In genomic region chr4:102503301-102503746, GRCh38 we compare ENCODE assay signal across 8 cellular contexts. TPM values are rescaled to one million over a fixed set of nuclear protein-coding genes. Genes with fewer than 3 reads are reported as not detected.
DNase-seq lines count a peak whose midpoint lies in the region; ATAC-seq and TF ChIP-seq lines count a peak whose summit lies in the region.

No MANE protein-coding gene starts in this region.

- no peaks in the 10 kb centered on the region for H3K27me3 ChIP-seq in mucosa of rectum (ENCODE audit: control insufficient read depth in 2 of 2, insufficient read depth in 2 of 2, low read length in 2 of 2)

- H3K36me3 Mint-ChIP-seq in CD14-positive monocyte = peaks cover 0 to 3% of the 10 kb centered on the region in 2 donors
- H3K36me3 Mint-ChIP-seq in HFFc6 (ENCODE audit: low read depth) = 0 out of 2 replicates have a peak, but pooled peaks cover 4% of the 10 kb centered on the region
- peaks cover 18% of the 10 kb centered on the region for H3K36me3 Mint-ChIP-seq in activated naive CD8-positive, alpha-beta T cell

- no peaks in the 10 kb centered on the region for H3K36me3 ChIP-seq in mucosa of rectum (ENCODE audit: control insufficient read depth in 2 of 2, insufficient read depth in 2 of 2, low read length in 2 of 2)

- peak overlapping the region in 5 of 7 donors; percentile 2 to 79 (median 51) for H3K27ac Mint-ChIP-seq in CD14-positive monocyte
- H3K27ac Mint-ChIP-seq in HFFc6 = no peak overlapping the region
- peak overlapping the region; percentile 97 for H3K27ac Mint-ChIP-seq in activated naive CD8-positive, alpha-beta T cell

- intact Hi-C loops in CD14-positive monocyte (cut with micrococcal nuclease) = loop anchor here (2.0 to 5.0 kb wide), 2 partner anchors 323 to 694 kb away; partner anchors contain the start of genes CENPE (in 1 of the 2) and UBE2D3 (in 1 of the 2)

- H3K9me3 Mint-ChIP-seq in CD14-positive monocyte (no peaks in the 10 kb centered on the region), HFFc6 (no peaks in the 10 kb centered on the region)
- H3K9me3 Mint-ChIP-seq in activated naive CD8-positive, alpha-beta T cell (ENCODE audit: low read depth) = peaks cover 7% of the 10 kb centered on the region

- DNase-seq in CD14-positive monocyte (ENCODE audit: low spot score) (no peak), HFFc6 (no peak), T1000 (lab: John Stamatoyannopoulos, UW) (no peak), GOT3 (lab: John Stamatoyannopoulos, UW) (no peak)
- no peak for DNase-seq in NK-92 treated with Interleukin-12 subunit alpha and Interleukin-12 subunit beta, amount 100 ng/mL, for 24 hours (lab: John Stamatoyannopoulos, UW)

- H3K27me3 Mint-ChIP-seq in CD14-positive monocyte (ENCODE audit: low read depth in 3 of 3) (peaks cover 0 to 5% (median 4%) of the 10 kb centered on the region in 3 donors), HFFc6 (ENCODE audit: insufficient read depth) (peaks cover 4% of the 10 kb centered on the region; the same call in 1 of the 2 replicates)
- H3K27me3 Mint-ChIP-seq in activated naive CD8-positive, alpha-beta T cell = no peaks in the 10 kb centered on the region

- H3K27ac ChIP-seq in mucosa of rectum (ENCODE audit: low read depth in 2 of 2, low read length in 2 of 2) = peak overlapping the region in 1 of 2 donors; percentile 32

- TF ChIP-seq CTCF in CD14-positive monocyte (IDR thresholded peaks at IDR 0.05) (no peak), HFFc6 (IDR thresholded peaks at IDR 0.05) (no peak)

- no peak for ATAC-seq in GM18909 (IDR thresholded peaks at IDR 0.05; ENCODE audit: poor library complexity, unreplicated experiment)

- peak overlapping the region; percentile 48 to 66 for H3K9ac ChIP-seq in mucosa of rectum (ENCODE audit: low read depth in 1 of 2, low read length in 2 of 2)

- peaks cover 17 to 20% of the 10 kb centered on the region in 2 donors for H3K4me1 ChIP-seq in mucosa of rectum (ENCODE audit: control insufficient read depth in 2 of 2, insufficient read depth in 2 of 2, low read length in 2 of 2)

- peaks cover 40% of the 10 kb centered on the region for H3K4me1 Mint-ChIP-seq in CD14-positive monocyte
- peaks cover 46% of the 10 kb centered on the region for H3K4me1 Mint-ChIP-seq in HFFc6 (ENCODE audit: low read depth)
- peaks cover 46% of the 10 kb centered on the region for H3K4me1 Mint-ChIP-seq in activated naive CD8-positive, alpha-beta T cell (ENCODE audit: low read depth)

- peak overlapping the region; percentile 53 to 97 for H3K4me3 ChIP-seq in mucosa of rectum (ENCODE audit: low read length in 2 of 2)

- H3K4me3 Mint-ChIP-seq in CD14-positive monocyte = peak overlapping the region; percentile 43 to 96
- H3K4me3 Mint-ChIP-seq in HFFc6 = peak overlapping the region; percentile 92
- H3K4me3 Mint-ChIP-seq in activated naive CD8-positive, alpha-beta T cell = peak overlapping the region; percentile 89

- H3K9me3 ChIP-seq in mucosa of rectum (ENCODE audit: control insufficient read depth in 2 of 2, low read length in 2 of 2) = no peaks in the 10 kb centered on the region

RNA-seq across cellular contexts. Expression of gene NFKB1, which starts 2.2 kb away (rescaled TPM):
- 10 to 100 TPM in 1 of 2 donors, 1 to 10 TPM in 1; 9.0 to 17.8 TPM for polyA plus RNA-seq in CD14-positive monocyte
- 10 to 100 TPM; 21.7 to 31.3 (median 27.5) TPM for total RNA-seq in HFFc6 (2021; fragmentation: NEBNext Ultra II Directional; extraction: Animal tissue kit (Norgen Biotek cat#: 25700))
